1 cellular context compared by ENCODE assay signal in the genomic region with DNA sequence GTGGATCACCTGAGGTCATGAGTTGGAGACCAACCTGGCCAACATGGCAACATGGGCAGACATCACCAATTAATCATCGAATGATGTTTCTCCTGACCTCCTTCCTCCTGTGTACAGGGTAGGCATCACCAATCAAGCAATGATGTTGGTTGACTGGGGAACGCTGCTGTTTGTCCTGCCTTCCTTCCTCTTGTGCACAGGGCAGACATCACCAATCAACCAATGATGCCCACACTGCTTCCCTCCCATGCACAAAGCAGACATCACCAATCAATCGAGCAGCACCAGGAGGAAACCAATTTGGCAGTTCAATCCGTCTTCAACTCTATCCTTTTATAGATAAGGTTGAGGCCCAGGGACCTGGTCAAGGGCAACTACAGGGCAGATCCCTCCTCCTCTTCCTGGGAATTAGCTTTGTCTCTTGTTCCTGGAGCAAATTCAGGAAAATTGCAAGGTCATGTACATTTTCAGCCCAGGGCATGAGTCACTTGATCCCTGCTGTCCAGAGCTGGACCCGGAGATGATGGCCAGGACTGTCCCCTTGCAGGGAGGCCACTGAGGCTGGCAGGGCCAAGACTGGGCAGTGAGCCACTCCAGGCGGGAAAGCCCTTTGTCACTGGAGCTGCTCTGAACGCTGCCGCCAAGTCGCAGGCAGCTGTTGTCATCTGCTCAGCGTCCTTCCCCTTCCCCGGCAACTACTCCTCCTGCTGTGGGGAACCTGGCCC.
TF ChIP-seq lines count a peak whose summit lies in the region.

No MANE protein-coding gene starts in this region.

TF ChIP-seq in HepG2, 621 proteins besides CTCF, POLR2A, EP300 and RAD21 (continued from another document and continues in another):
- TF ChIP-seq ARID5B (CRISPR knock-in tag; IDR thresholded peaks at IDR 0.05): peak; percentile 25; the same call in 1 of the 2 replicates
- TF ChIP-seq PRMT3 (CRISPR knock-in tag; IDR thresholded peaks at IDR 0.05; ENCODE audit: borderline replicate concordance, low read depth): no peak
- TF ChIP-seq, protein P1, sequence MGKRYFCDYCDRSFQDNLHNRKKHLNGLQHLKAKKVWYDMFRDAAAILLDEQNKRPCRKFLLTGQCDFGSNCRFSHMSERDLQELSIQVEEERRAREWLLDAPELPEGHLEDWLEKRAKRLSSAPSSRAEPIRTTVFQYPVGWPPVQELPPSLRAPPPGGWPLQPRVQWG (CRISPR knock-in tag; IDR thresholded peaks at IDR 0.05; ENCODE audit: borderline replicate concordance, low read depth): no peak
- TF ChIP-seq MIXL1 (CRISPR knock-in tag; IDR thresholded peaks at IDR 0.05): 0 out of 2 replicates have a peak, but pooled peaks have one; percentile 40
- no peak for TF ChIP-seq ZNF546 (CRISPR knock-in tag; conservative IDR thresholded peaks at IDR 0.05)
- no peak for TF ChIP-seq AGO1 (IDR thresholded peaks at IDR 0.05; ENCODE audit: low read depth, low read length, poor library complexity, severe bottlenecking)
- TF ChIP-seq NFKBIZ (CRISPR knock-in tag; IDR thresholded peaks at IDR 0.05): no peak
- TF ChIP-seq BORCS8-MEF2B (CRISPR knock-in tag; IDR thresholded peaks at IDR 0.05): no peak
- TF ChIP-seq ONECUT2 (CRISPR knock-in tag; IDR thresholded peaks at IDR 0.05): no peak
- no peak for TF ChIP-seq ZKSCAN5 (CRISPR knock-in tag; IDR thresholded peaks at IDR 0.05)
- TF ChIP-seq ZNF572 (CRISPR knock-in tag; IDR thresholded peaks at IDR 0.05): no peak
- TF ChIP-seq, protein P2, sequence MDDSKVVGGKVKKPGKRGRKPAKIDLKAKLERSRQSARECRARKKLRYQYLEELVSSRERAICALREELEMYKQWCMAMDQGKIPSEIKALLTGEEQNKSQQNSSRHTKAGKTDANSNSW (CRISPR knock-in tag; IDR thresholded peaks at IDR 0.05; ENCODE audit: borderline replicate concordance): no peak
- TF ChIP-seq ZNF724P (CRISPR knock-in tag; IDR thresholded peaks at IDR 0.05; ENCODE audit: borderline replicate concordance): no peak
- no peak for TF ChIP-seq HOXD1 (CRISPR knock-in tag; IDR thresholded peaks at IDR 0.05)
- TF ChIP-seq SYNCRIP (IDR thresholded peaks at IDR 0.05; ENCODE audit: insufficient read depth, low read depth, low read length): no peak
- no peak for TF ChIP-seq ZBTB42 (CRISPR knock-in tag; IDR thresholded peaks at IDR 0.05)
- no peak for TF ChIP-seq ZNF720 (CRISPR knock-in tag; IDR thresholded peaks at IDR 0.05)
- TF ChIP-seq SOX6 (IDR thresholded peaks at IDR 0.05): no peak
- TF ChIP-seq SOX6 (CRISPR knock-in tag; IDR thresholded peaks at IDR 0.05): peak; percentile 66
- no peak for TF ChIP-seq PHF20 (CRISPR knock-in tag; IDR thresholded peaks at IDR 0.05)
- peak; percentile 59 for TF ChIP-seq BCL6 (CRISPR knock-in tag; IDR thresholded peaks at IDR 0.05)
- peak; percentile 47; the same call in 1 of the 2 replicates for TF ChIP-seq ELF1 (CRISPR knock-in tag; IDR thresholded peaks at IDR 0.05)
- peak; percentile 83 for TF ChIP-seq MAFF (IDR thresholded peaks at IDR 0.05; ENCODE audit: low read depth, low read length)
- TF ChIP-seq CAMTA2 (CRISPR knock-in tag; IDR thresholded peaks at IDR 0.05; ENCODE audit: borderline replicate concordance): no peak
- no peak for TF ChIP-seq ZNF10 (CRISPR knock-in tag; IDR thresholded peaks at IDR 0.05; ENCODE audit: borderline replicate concordance, low read depth)
- TF ChIP-seq, protein P3, sequence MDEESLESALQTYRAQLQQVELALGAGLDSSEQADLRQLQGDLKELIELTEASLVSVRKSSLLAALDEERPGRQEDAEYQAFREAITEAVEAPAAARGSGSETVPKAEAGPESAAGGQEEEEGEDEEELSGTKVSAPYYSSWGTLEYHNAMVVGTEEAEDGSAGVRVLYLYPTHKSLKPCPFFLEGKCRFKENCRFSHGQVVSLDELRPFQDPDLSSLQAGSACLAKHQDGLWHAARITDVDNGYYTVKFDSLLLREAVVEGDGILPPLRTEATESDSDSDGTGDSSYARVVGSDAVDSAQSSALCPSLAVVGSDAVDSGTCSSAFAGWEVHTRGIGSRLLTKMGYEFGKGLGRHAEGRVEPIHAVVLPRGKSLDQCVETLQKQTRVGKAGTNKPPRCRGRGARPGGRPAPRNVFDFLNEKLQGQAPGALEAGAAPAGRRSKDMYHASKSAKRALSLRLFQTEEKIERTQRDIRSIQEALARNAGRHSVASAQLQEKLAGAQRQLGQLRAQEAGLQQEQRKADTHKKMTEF (CRISPR knock-in tag; IDR thresholded peaks at IDR 0.05): peak; percentile 63; the same call in 1 of the 2 replicates
- TF ChIP-seq, protein P4, sequence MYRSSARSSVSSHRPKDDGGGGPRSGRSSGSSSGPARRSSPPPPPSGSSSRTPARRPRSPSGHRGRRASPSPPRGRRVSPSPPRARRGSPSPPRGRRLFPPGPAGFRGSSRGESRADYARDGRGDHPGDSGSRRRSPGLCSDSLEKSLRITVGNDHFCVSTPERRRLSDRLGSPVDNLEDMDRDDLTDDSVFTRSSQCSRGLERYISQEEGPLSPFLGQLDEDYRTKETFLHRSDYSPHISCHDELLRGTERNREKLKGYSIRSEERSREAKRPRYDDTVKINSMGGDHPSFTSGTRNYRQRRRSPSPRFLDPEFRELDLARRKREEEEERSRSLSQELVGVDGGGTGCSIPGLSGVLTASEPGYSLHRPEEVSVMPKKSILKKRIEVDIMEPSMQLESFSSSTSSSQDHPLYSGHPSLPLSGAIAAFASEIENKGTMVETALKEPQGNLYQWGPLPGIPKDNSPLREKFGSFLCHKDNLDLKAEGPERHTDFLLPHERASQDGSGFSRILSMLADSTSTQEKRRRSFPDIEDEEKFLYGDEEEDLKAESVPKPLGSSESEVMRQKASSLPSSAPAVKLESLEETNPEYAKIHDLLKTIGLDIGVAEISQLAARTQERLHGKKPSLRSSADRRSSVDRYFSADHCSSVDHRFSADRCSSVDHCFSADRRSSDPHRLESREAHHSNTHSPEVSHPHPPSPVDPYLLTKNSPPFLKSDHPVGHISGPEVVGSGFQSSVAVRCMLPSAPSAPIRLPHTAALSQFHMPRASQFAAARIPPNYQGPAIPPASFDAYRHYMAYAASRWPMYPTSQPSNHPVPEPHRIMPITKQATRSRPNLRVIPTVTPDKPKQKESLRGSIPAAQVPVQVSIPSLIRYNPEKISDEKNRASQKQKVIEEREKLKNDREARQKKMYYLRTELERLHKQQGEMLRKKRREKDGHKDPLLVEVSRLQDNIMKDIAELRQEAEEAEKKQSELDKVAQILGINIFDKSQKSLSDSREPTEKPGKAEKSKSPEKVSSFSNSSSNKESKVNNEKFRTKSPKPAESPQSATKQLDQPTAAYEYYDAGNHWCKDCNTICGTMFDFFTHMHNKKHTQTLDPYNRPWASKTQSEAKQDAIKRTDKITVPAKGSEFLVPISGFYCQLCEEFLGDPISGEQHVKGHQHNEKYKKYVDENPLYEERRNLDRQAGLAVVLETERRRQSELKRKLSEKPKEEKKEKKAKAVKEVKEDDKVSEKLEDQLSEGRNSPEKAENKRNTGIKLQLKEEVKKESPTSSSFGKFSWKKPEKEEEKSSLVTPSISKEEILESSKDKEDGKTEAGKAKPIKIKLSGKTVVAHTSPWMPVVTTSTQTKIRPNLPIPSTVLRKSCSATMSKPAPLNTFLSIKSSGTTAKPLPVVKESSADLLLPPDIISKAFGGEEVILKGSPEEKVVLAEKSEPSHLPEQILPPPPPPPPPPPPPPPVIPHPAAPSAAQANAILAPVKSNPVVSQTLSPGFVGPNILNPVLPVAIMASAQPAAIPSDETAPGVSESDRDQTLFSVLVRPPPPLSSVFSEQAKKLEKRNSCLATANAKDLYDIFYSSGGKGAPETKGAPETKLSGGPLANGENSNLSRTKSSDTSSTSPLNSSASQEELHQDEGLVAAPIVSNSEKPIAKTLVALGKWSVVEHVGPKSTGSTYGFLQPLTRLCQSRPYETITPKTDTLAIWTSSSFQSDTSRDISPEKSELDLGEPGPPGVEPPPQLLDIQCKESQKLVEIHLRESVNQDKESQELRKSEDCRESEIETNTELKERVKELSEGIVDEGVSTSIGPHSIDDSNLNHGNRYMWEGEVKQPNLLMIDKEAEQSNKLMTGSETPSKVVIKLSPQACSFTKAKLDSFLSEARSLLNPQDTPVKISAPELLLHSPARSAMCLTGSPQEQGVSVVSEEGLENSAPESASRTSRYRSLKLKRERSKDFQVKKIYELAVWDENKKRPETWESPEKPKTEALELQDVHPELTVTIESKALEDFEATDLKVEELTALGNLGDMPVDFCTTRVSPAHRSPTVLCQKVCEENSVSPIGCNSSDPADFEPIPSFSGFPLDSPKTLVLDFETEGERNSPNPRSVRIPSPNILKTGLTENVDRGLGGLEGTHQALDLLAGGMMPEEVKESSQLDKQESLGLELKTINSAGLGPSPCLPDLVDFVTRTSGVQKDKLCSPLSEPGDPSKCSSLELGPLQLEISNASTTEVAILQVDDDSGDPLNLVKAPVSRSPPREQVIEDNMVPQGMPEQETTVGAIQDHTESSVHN (CRISPR knock-in tag; IDR thresholded peaks at IDR 0.05): no peak
- TF ChIP-seq PHF21A (CRISPR knock-in tag; IDR thresholded peaks at IDR 0.05): peak; percentile 24; the same call in 1 of the 2 replicates
- peak; percentile 51; the same call in 1 of the 2 replicates for TF ChIP-seq GATAD2A (CRISPR knock-in tag; IDR thresholded peaks at IDR 0.05)
- TF ChIP-seq EZH2 (conservative IDR thresholded peaks at IDR 0.05; ENCODE audit: low read depth, low read length): no peak
- TF ChIP-seq, protein P5, sequence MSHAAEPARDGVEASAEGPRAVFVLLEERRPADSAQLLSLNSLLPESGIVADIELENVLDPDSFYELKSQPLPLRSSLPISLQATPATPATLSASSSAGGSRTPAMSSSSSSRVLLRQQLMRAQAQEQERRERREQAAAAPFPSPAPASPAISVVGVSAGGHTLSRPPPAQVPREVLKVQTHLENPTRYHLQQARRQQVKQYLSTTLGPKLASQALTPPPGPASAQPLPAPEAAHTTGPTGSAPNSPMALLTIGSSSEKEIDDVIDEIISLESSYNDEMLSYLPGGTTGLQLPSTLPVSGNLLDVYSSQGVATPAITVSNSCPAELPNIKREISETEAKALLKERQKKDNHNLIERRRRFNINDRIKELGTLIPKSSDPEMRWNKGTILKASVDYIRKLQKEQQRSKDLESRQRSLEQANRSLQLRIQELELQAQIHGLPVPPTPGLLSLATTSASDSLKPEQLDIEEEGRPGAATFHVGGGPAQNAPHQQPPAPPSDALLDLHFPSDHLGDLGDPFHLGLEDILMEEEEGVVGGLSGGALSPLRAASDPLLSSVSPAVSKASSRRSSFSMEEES (CRISPR knock-in tag; IDR thresholded peaks at IDR 0.05): 0 out of 2 replicates have a peak, but pooled peaks have one; percentile 26
- peak; percentile 1; the same call in 1 of the 2 replicates for TF ChIP-seq CREB1 (IDR thresholded peaks at IDR 0.05)
- TF ChIP-seq CREB1 (CRISPR knock-in tag; IDR thresholded peaks at IDR 0.05): no peak
- TF ChIP-seq PAXIP1 (CRISPR knock-in tag; conservative IDR thresholded peaks at IDR 0.05): peak; percentile 28; the same call in 1 of the 2 replicates
- peak; percentile 30; the same call in 1 of the 2 replicates for TF ChIP-seq PITX1 (CRISPR knock-in tag; IDR thresholded peaks at IDR 0.05)
- TF ChIP-seq PLSCR1 (CRISPR knock-in tag; IDR thresholded peaks at IDR 0.05; ENCODE audit: borderline replicate concordance): no peak
